ENCODE assay signal across 8 cellular contexts in genomic region chr1:110880708-110881374, GRCh38. TPM values are rescaled to one million over a fixed set of nuclear protein-coding genes. Genes with fewer than 3 reads are reported as not detected.
DNase-seq lines count a peak whose midpoint lies in the region; ATAC-seq lines count a peak whose summit lies in the region.

No MANE protein-coding gene starts in this region.

- peak overlapping the region in 3 of 11 experiments; percentile 16 to 51 (median 36); a peak in 3 of 22 replicates for H3K9ac ChIP-seq in BLaER1 treated with 17β-estradiol and CSF1 and Interleukin-3, amounts not matched to agents 10 nM and 100 nM

- peak in 1 of 3 donors; percentile 47 for DNase-seq in T-helper 17 cell
- peak; percentile 54 for DNase-seq in effector CD4-positive, alpha-beta T cell
- no peak for DNase-seq in AG08396 (ENCODE audit: low spot score)
- no peak for DNase-seq in dermis blood vessel endothelial cell
- no peak for DNase-seq in NCI-H2029 (lab: John Stamatoyannopoulos, UW)
- DNase-seq in NCI-H526 treated with DMSO at 0.1 percent for 48 hours (lab: John Stamatoyannopoulos, UW): no peak

- H3K36me3 ChIP-seq in BLaER1 treated with 17β-estradiol and CSF1 and Interleukin-3, amounts not matched to agents 10 nM and 100 nM: peaks cover 22 to 99% (median 71%) of the 10 kb centered on the region in 11 experiments; a peak in 21 of 22 replicates

- H3K4me1 Mint-ChIP-seq in T-helper 17 cell: peaks cover 61% of the 10 kb centered on the region

- peak overlapping the region; percentile 91 for H3K4me3 Mint-ChIP-seq in T-helper 17 cell

- H4K20me1 ChIP-seq in BLaER1 treated with 17β-estradiol and CSF1 and Interleukin-3, amounts not matched to agents 10 nM and 100 nM: peaks cover 68 to 100% (median 100%) of the 10 kb centered on the region in 11 experiments

- peak overlapping the region; percentile 99 for H3K27ac Mint-ChIP-seq in T-helper 17 cell

- no peaks in the 10 kb centered on the region for H3K27me3 ChIP-seq in BLaER1 treated with 17β-estradiol and CSF1 and Interleukin-3, amounts not matched to agents 10 nM and 100 nM

- H3K27ac ChIP-seq in BLaER1 treated with 17β-estradiol and CSF1 and Interleukin-3, amounts not matched to agents 10 nM and 100 nM: peak overlapping the region in 9 of 11 experiments; percentile 12 to 78 (median 40); a peak in 13 of 22 replicates

- peak; percentile 27 for ATAC-seq in HG02610 (IDR thresholded peaks at IDR 0.05; ENCODE audit: unreplicated experiment)
- ATAC-seq in T-helper 17 cell: peak; percentile 83

- H3K27me3 Mint-ChIP-seq in T-helper 17 cell: no peaks in the 10 kb centered on the region

- peak overlapping the region; percentile 3 to 99 (median 85); a peak in 18 of 22 replicates for H3K4me2 ChIP-seq in BLaER1 treated with 17β-estradiol and CSF1 and Interleukin-3, amounts not matched to agents 10 nM and 100 nM

- H3K4me1 ChIP-seq in BLaER1 treated with 17β-estradiol and CSF1 and Interleukin-3, amounts not matched to agents 10 nM and 100 nM: peaks cover 36 to 87% (median 49%) of the 10 kb centered on the region in 10 experiments

- peaks cover 12% of the 10 kb centered on the region for H3K36me3 Mint-ChIP-seq in T-helper 17 cell (ENCODE audit: low read depth)

- H3K4me3 ChIP-seq in BLaER1 treated with 17β-estradiol and CSF1 and Interleukin-3, amounts not matched to agents 10 nM and 100 nM: peak overlapping the region in 3 of 10 experiments; percentile 3 to 4 (median 3); a peak in 2 of 20 replicates

- peaks cover 0 to 70% (median 46%) of the 10 kb centered on the region in 11 experiments; a peak in 17 of 22 replicates for H3K9me3 ChIP-seq in BLaER1 treated with 17β-estradiol and CSF1 and Interleukin-3, amounts not matched to agents 10 nM and 100 nM (replicated peaks in 1 of 11)
- no peaks in the 10 kb centered on the region for H3K9me3 ChIP-seq in T-helper 17 cell (ENCODE audit: control insufficient read depth, low read length, poor library complexity, severe bottlenecking)

RNA-seq across cellular contexts. Expression of gene CD53, which starts 7.9 kb away (rescaled TPM):
- total RNA-seq in T-helper 17 cell (100 to 1,000 TPM; 286 to 385 TPM), dermis blood vessel endothelial cell (not detected in 2 replicates)

Comparison
In these comparisons a context has a peak if more than half of its experiments do, and no peak if none do; other contexts are left out.
1. RNA of gene CD53, which starts 7.9 kb away (total RNA-seq): 286 to 385 TPM in T-helper 17 cell; not detected in dermis blood vessel endothelial cell; every median in the first group is over 100 times any median in the second.